Comparison of ENCODE assay signal across 8 cellular contexts in genomic region chr17:21041753-21042433, GRCh38. TPM values are rescaled to one million over a fixed set of nuclear protein-coding genes. Genes with fewer than 3 reads are reported as not detected.
A peak's percentile ranks its signal among the peaks of the same experiment; 100 is the strongest.
DNase-seq lines count a peak whose midpoint lies in the region; ATAC-seq and TF ChIP-seq lines count a peak whose summit lies in the region.

No MANE protein-coding gene starts in this region.

- in situ Hi-C loops in transverse colon (cut with MboI; ENCODE audit: low pct_ligation_motif_present in 1 of 4, low pct_unique_long_range_greater_than_20kb in 1 of 4, low sequenced_read_pairs in 3 of 4): loop anchor here in 1 of 4 donors (10.0 kb wide), 1 partner anchor 83 kb away; the partner anchor contains the start of gene DHRS7B

- H3K27ac Mint-ChIP-seq in activated naive CD8-positive, alpha-beta T cell: peak overlapping the region; percentile 92

- DNase-seq in GM04504 (ENCODE audit: low read depth) (peak; percentile 37), Right ventricle myocardium superior (peak; percentile 92), ovary (peak; percentile 83 to 88 (median 87)), transverse colon (peak; percentile 87)

- peaks cover 35% of the 10 kb centered on the region for H3K36me3 ChIP-seq in KOPT-K1 (ENCODE audit: insufficient read depth, low read length)
- H3K36me3 ChIP-seq in ovary: no peaks in the 10 kb centered on the region
- no peaks in the 10 kb centered on the region for H3K36me3 ChIP-seq in transverse colon

- H3K27me3 Mint-ChIP-seq in activated naive CD8-positive, alpha-beta T cell: no peaks in the 10 kb centered on the region

- 1% methylated on average over 41 to 45 of the region's 45 CpGs for WGBS in ovary, 3 donors
- whole genome bisulfite sequencing in transverse colon (ENCODE audit: low coverage in 1 of 2), 2 donors: 0 to 2% methylated on average over 2 to 43 of the region's 45 CpGs

- intact Hi-C loops in Right ventricle myocardium superior (cut with DNase I) (loop anchor here (10.0 kb wide), 1 partner anchor 243 kb away; the partner anchor contains the start of gene MAP2K3), ovary (cut with DNase I) (loop anchor here in 2 of 4 donors (10.0 kb wide), 2 partner anchors 213 to 243 kb away; partner anchors contain the start of genes MAP2K3 (in 1 of the 2) and NATD1 (in 1 of the 2)), transverse colon (cut with DNase I; ENCODE audit: low total_unique reads) (no loop called here)

- H3K4me1 ChIP-seq in ovary (ENCODE audit: insufficient read depth) (peaks cover 17% of the 10 kb centered on the region), transverse colon (peaks cover 20 to 51% (median 40%) of the 10 kb centered on the region in 4 donors)

- H3K9me3 Mint-ChIP-seq in activated naive CD8-positive, alpha-beta T cell (ENCODE audit: low read depth): no peaks in the 10 kb centered on the region

- peaks cover 40% of the 10 kb centered on the region for H3K4me1 Mint-ChIP-seq in activated naive CD8-positive, alpha-beta T cell (ENCODE audit: low read depth)

- H3K27me3 ChIP-seq in ovary (no peaks in the 10 kb centered on the region), transverse colon (no peaks in the 10 kb centered on the region)

- TF ChIP-seq POLR2A in ovary (IDR thresholded peaks at IDR 0.05) (no peak), transverse colon (IDR thresholded peaks at IDR 0.05) (peak; percentile 41)

- TF ChIP-seq CTCF in ovary (IDR thresholded peaks at IDR 0.05) (no peak), transverse colon (IDR thresholded peaks at IDR 0.05) (no peak)

- H3K4me3 ChIP-seq in ovary (peak overlapping the region; percentile 99), transverse colon (peak overlapping the region; percentile 78 to 95 (median 87))

- TF ChIP-seq EP300 in ovary (IDR thresholded peaks at IDR 0.05): no peak
- TF ChIP-seq EP300 in transverse colon (IDR thresholded peaks at IDR 0.05; ENCODE audit: low read depth): no peak

- peaks cover 2% of the 10 kb centered on the region for H3K36me3 Mint-ChIP-seq in activated naive CD8-positive, alpha-beta T cell

- H3K27ac ChIP-seq in KOPT-K1 (ENCODE audit: low read depth, low read length, poor library complexity, severe bottlenecking) (peak overlapping the region; percentile 100), ovary (peak overlapping the region; percentile 100), transverse colon (peak overlapping the region; percentile 99 to 100 (median 100))

- H3K4me3 Mint-ChIP-seq in activated naive CD8-positive, alpha-beta T cell: peak overlapping the region; percentile 95

- ATAC-seq in SK-N-SH treated with all-trans-retinoic acid at 6 μM for 48 hours: peak; percentile 13
- ATAC-seq in Right ventricle myocardium superior (ENCODE audit: poor library complexity): peak; percentile 62
- no peak for ATAC-seq in GM19455 (IDR thresholded peaks at IDR 0.05; ENCODE audit: unreplicated experiment)

- no peaks in the 10 kb centered on the region for H3K9me3 ChIP-seq in KOPT-K1 (ENCODE audit: insufficient read depth, low read length, poor library complexity, severe bottlenecking)
- no peaks in the 10 kb centered on the region for H3K9me3 ChIP-seq in ovary
- no peaks in the 10 kb centered on the region for H3K9me3 ChIP-seq in transverse colon

TF ChIP-seq in SK-N-SH treated with all-trans-retinoic acid at 6 μM for 48 hours, 23 proteins besides CTCF, POLR2A, EP300 and RAD21:
- TF ChIP-seq TOX (CRISPR knock-in tag; IDR thresholded peaks at IDR 0.05; ENCODE audit: borderline replicate concordance) (no peak), PATZ1 (CRISPR knock-in tag; IDR thresholded peaks at IDR 0.05; ENCODE audit: borderline replicate concordance) (peak; percentile 84; the same call in 1 of the 2 replicates)

RNA-seq across cellular contexts. Expression of gene USP22, which starts 0.9 kb away (rescaled TPM):
- total RNA-seq in Right ventricle myocardium superior: 139 TPM
- total RNA-seq in ovary: 100 to 1,000 TPM in 6 of 7 donors, 10 to 100 TPM in 1; 76.7 to 246 (median 197) TPM
- 100 to 1,000 TPM in 1 of 2 donors, 10 to 100 TPM in 1; 75.2 to 209 TPM for polyA plus RNA-seq in ovary
- 100 to 1,000 TPM in 2 of 4 donors, 10 to 100 TPM in 2; 95.5 to 123 (median 108) TPM for total RNA-seq in transverse colon

Comparison
In these comparisons a context has a peak if more than half of its experiments do, and no peak if none do; other contexts are left out.
1. DNase-seq: peak in every context shown above with its lines; median percentile 92 in Right ventricle myocardium superior; 87 in ovary; 87 in transverse colon; 37 in GM04504.